In the genomic region with DNA sequence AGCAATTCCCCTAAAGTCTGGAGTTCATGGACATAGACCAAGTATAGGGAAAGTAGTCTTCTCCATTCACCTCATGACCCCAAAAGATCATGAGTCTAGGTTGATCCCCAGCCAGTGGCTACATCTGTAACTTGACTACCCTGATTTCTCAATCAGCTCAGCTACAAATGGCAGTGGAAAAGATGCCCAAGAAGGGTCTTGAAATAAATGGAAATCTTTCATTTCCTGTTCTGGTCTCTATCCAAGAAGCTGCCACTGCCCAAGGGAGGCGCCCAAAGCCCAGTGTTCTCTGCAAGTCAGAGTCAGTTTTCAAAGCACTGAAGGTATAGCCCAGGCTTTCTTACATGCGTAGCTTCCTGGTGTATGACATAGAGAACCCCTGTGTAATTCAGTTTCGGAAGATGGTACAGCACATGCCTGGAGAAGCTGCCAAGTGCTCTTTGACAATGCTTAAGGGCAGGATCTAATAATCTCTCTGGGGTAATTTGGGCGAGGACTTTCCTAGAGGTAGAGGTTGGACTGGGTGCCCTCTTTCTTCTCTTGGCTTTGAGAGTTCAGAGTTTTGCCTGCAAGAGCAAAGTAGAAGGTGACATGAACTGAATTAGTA, we compare ENCODE assay signal across 1 cellular context.
TF ChIP-seq lines count a peak whose summit lies in the region.

No MANE protein-coding gene starts in this region.

TF ChIP-seq in H1, 55 proteins besides CTCF, POLR2A, EP300 and RAD21:
- TF ChIP-seq HDAC2 (IDR thresholded peaks at IDR 0.05; ENCODE audit: borderline replicate concordance in 1 of 2, low read depth in 2 of 2, low read length in 2 of 2) = no peak
